Comparison of ENCODE assay signal across 1 cellular context in genomic region chr7:139827042-139827441, GRCh38.
TF ChIP-seq lines count a peak whose summit lies in the region.

No MANE protein-coding gene starts in this region.

TF ChIP-seq in GM12878, 131 proteins besides CTCF, POLR2A, EP300 and RAD21:
- no peak for TF ChIP-seq SIX5 (IDR thresholded peaks at IDR 0.05; ENCODE audit: low read depth, low read length, severe bottlenecking)
- no peak for TF ChIP-seq USF1 (IDR thresholded peaks at IDR 0.05; ENCODE audit: borderline replicate concordance, extremely low read length, insufficient read depth, low read depth, low read length)
- 0 out of 3 replicates have a peak, but pooled peaks have one; percentile 28 for TF ChIP-seq POU2F2 (IDR thresholded peaks at IDR 0.05; ENCODE audit: borderline replicate concordance, low read depth, low read length)
- TF ChIP-seq MTA2 (IDR thresholded peaks at IDR 0.05; ENCODE audit: low read depth) = no peak
- TF ChIP-seq RUNX3 (IDR thresholded peaks at IDR 0.05; ENCODE audit: low read length) = peak; percentile 26; the same call in 1 of the 2 replicates
- peak; percentile 34; the same call in 1 of the 2 replicates for TF ChIP-seq SMC3 (IDR thresholded peaks at IDR 0.05; ENCODE audit: borderline replicate concordance, low read length)
- no peak for TF ChIP-seq TARDBP (IDR thresholded peaks at IDR 0.05; ENCODE audit: borderline replicate concordance)
- TF ChIP-seq KLF5 (IDR thresholded peaks at IDR 0.05; ENCODE audit: partially characterized antibody) = no peak
